13 cellular contexts compared by ENCODE assay signal in genomic region chr9:89719202-89719601, GRCh38.
"Had no signal": no experiment of that assay in that cellular context is flagged by ENCODE, and none has a peak within 500 bp of the region (broad histone marks: within the 10 kb centered on the region; RNA-seq: fewer than 3 reads in every experiment).

No MANE protein-coding gene starts in this region.

- H3K27ac Mint-ChIP-seq: activated CD8-positive, alpha-beta T cell treated with anti-CD3 and anti-CD28 coated beads for 36 hours; activated naive CD4-positive, alpha-beta T cell treated with anti-CD3 and anti-CD28 coated beads for 36 hours; type B pancreatic cell had no signal

- ATAC-seq: activated CD8-positive, alpha-beta T cell treated with anti-CD3 and anti-CD28 coated beads for 36 hours; foreskin keratinocyte had no signal

- H3K9me3 Mint-ChIP-seq: activated CD8-positive, alpha-beta T cell treated with anti-CD3 and anti-CD28 coated beads for 36 hours had no signal

- H3K27ac ChIP-seq: esophagus squamous epithelium, foreskin keratinocyte, parathyroid adenoma, SJCRH30 had no signal

- H3K4me3 ChIP-seq: esophagus squamous epithelium, SJCRH30 had no signal

- DNase-seq: activated CD8-positive, alpha-beta memory T cell treated with anti-CD3 and anti-CD28 coated beads, Interleukin-2, amount 50 U/mL, for 48 hours; activated CD8-positive, alpha-beta T cell treated with anti-CD3 and anti-CD28 coated beads for 36 hours; activated naive CD4-positive, alpha-beta T cell treated with anti-CD3 and anti-CD28 coated beads for 36 hours; esophagus squamous epithelium; foreskin keratinocyte; head of caudate nucleus; retina; SJCRH30; stimulated activated naive CD4-positive, alpha-beta T cell; T1000 had no signal

- H3K36me3 Mint-ChIP-seq: brain, type B pancreatic cell had no signal

- H3K4me3 Mint-ChIP-seq: activated CD8-positive, alpha-beta T cell treated with anti-CD3 and anti-CD28 coated beads for 36 hours; activated naive CD4-positive, alpha-beta T cell treated with anti-CD3 and anti-CD28 coated beads for 36 hours; brain; type B pancreatic cell had no signal
